ENCODE assay signal across 8 cellular contexts in genomic region chr9:130138791-130139190, GRCh38. TPM values are rescaled to one million over a fixed set of nuclear protein-coding genes. Genes with fewer than 3 reads are reported as not detected.
DNase-seq lines count a peak whose midpoint lies in the region; TF ChIP-seq lines count a peak whose summit lies in the region.

No MANE protein-coding gene starts in this region.

- TF ChIP-seq POLR2A in ovary (IDR thresholded peaks at IDR 0.05) = no peak

- DNase-seq in DMS79 (lab: John Stamatoyannopoulos, UW) (peak; percentile 71), SK-MEL-5 (ENCODE audit: low read depth, low spot score) (peak; percentile 49), fibroblast of pulmonary artery (ENCODE audit: low read depth) (peak; percentile 96), ovary (peak; percentile 82 to 92 (median 86)), NCI-H524 treated with DMSO at 0.1 percent for 48 hours (lab: John Stamatoyannopoulos, UW) (no peak), NCI-H526 treated with DMSO at 0.1 percent for 48 hours (lab: John Stamatoyannopoulos, UW) (no peak), NCI-H1694 treated with DMSO at 0.1 percent for 48 hours (lab: John Stamatoyannopoulos, UW) (no peak)
- no peak for DNase-seq in central memory CD4-positive, alpha-beta T cell

- H3K27me3 ChIP-seq in ovary = no peaks in the 10 kb centered on the region

- H3K4me3 ChIP-seq in fibroblast of pulmonary artery (replicated peaks; ENCODE audit: low read depth, low read length) (no peak overlapping the region), ovary (no peak overlapping the region)

- TF ChIP-seq EP300 in ovary (IDR thresholded peaks at IDR 0.05) = no peak

- peaks cover 10% of the 10 kb centered on the region for H3K4me1 ChIP-seq in ovary (ENCODE audit: insufficient read depth)

- in situ Hi-C loops in SK-MEL-5 (cut with HindIII; ENCODE audit: low pct_unique_long_range_greater_than_20kb, low sequenced_read_pairs) = no loop called here

- WGBS in ovary, 3 donors = 4 to 14% (median 11%) methylated on average over 6 of the region's 6 CpGs

- H3K36me3 ChIP-seq in ovary = no peaks in the 10 kb centered on the region

- no peak for TF ChIP-seq CTCF in fibroblast of pulmonary artery (IDR thresholded peaks at IDR 0.05; ENCODE audit: low read length, missing control alignments)
- no peak for TF ChIP-seq CTCF in ovary (IDR thresholded peaks at IDR 0.05)

- no peaks in the 10 kb centered on the region for H3K9me3 ChIP-seq in ovary

- intact Hi-C loops in ovary (cut with DNase I) = no loop called here

- H3K27ac ChIP-seq in ovary = peak overlapping the region in 1 of 2 donors; percentile 66

RNA-seq across cellular contexts. Expression of gene NCS1, which starts 33.4 kb away (rescaled TPM):
- total RNA-seq in SK-MEL-5 (2014; rRNA removed; shearing (Covaris generic)) = 90.7 and 92.8 TPM in 2 replicates
- polyA plus RNA-seq in SK-MEL-5 (2015; cell fraction: cytosol; rRNA removed) = 86.3 and 116 TPM in 2 replicates
- polyA plus RNA-seq in SK-MEL-5 (2015; cell fraction: nucleus; rRNA removed) = 37.5 and 42.5 TPM in 2 replicates
- total RNA-seq in ovary = 10 to 100 TPM in 6 of 7 donors, 1 to 10 TPM in 1; 3.6 to 46.7 (median 29.5) TPM
- 10 to 100 TPM in 1 of 2 donors, 1 to 10 TPM in 1; 8.1 to 15.5 TPM for polyA plus RNA-seq in ovary

Comparison
In these comparisons a context has a peak if more than half of its experiments do, and no peak if none do; other contexts are left out.
1. DNase-seq: peak in DMS79 (single experiment), SK-MEL-5 (single experiment), fibroblast of pulmonary artery (single experiment) and ovary (5 of 5); none in NCI-H524 treated with DMSO at 0.1 percent for 48 hours (single experiment), NCI-H526 treated with DMSO at 0.1 percent for 48 hours (single experiment), NCI-H1694 treated with DMSO at 0.1 percent for 48 hours (single experiment) and central memory CD4-positive, alpha-beta T cell (single experiment).